ENCODE assay signal across 29 cellular contexts in genomic region chr15:25240461-25241021, GRCh38.
DNase-seq lines count a peak whose midpoint lies in the region; ATAC-seq and TF ChIP-seq lines count a peak whose summit lies in the region.
"Had no signal": no experiment of that assay in that cellular context is flagged by ENCODE, and none has a peak within 500 bp of the region (broad histone marks: within the 10 kb centered on the region; RNA-seq: fewer than 3 reads in every experiment).

No MANE protein-coding gene starts in this region.

- DNase-seq in activated T-cell treated with anti-CD3 and anti-CD28 coated beads, Interleukin-2, amount 50 U/mL, for 24 hours, result peak; percentile 7
- DNase-seq in activated T-cell treated with anti-CD3 and anti-CD28 coated beads, Interleukin-2, amount 50 U/mL, for 72 hours, result no peak
- DNase-seq in glutamatergic neuron, result peak; percentile 2
- peak; percentile 53 for DNase-seq in mesenteric fat pad (ENCODE audit: low spot score)
- peak; percentile 39 to 66 for DNase-seq in suprapubic skin (ENCODE audit: low spot score in 2 of 2)
- DNase-seq in cerebellar nuclear complex (lab: John Stamatoyannopoulos, UW), result no peak
- DNase-seq: activated CD4-positive, alpha-beta T cell treated with anti-CD3 and anti-CD28 coated beads for 1 hour; activated CD8-positive, alpha-beta T cell treated with anti-CD3 and anti-CD28 coated beads for 36 hours; AML-193; esophagus squamous epithelium; foreskin melanocyte; GOT3; Karpas-422; NCI-H446; stimulated activated naive CD8-positive, alpha-beta T cell treated with anti-CD3 and anti-CD28 coated beads, Interleukin-15, Interleukin-2, amounts not matched to agents 100 U/mL and 50 U/mL, for 24 hours had no signal

- WGBS in suprapubic skin, result 85% methylated on average over 10 of the region's 13 CpGs

- no peak overlapping the region for H3K4me3 Mint-ChIP-seq in activated T-cell treated with anti-CD3 and anti-CD28 coated beads, Interleukin-2, amount 50 U/mL, for 24 hours
- no peak overlapping the region for H3K4me3 Mint-ChIP-seq in activated T-cell treated with anti-CD3 and anti-CD28 coated beads, Interleukin-2, amount 50 U/mL, for 72 hours
- no peak overlapping the region for H3K4me3 Mint-ChIP-seq in glutamatergic neuron (ENCODE audit: unreplicated experiment)
- H3K4me3 Mint-ChIP-seq: activated CD8-positive, alpha-beta T cell treated with anti-CD3 and anti-CD28 coated beads for 36 hours; activated T-cell treated with anti-CD3 and anti-CD28 coated beads, Interleukin-2, amount 50 U/mL, for 4 hours; CD8-positive, alpha-beta memory T cell; natural killer cell treated with Interleukin-12 subunit alpha and Interleukin-12 subunit beta and Interleukin-15 and Interleukin-18, amount 100 ng/mL, for 72 hours; T-helper 17 cell had no signal

- H3K4me3 ChIP-seq in suprapubic skin, result no peak overlapping the region
- H3K4me3 ChIP-seq: A549, cardiac muscle cell, esophagus squamous epithelium, hepatocyte, pancreas had no signal

- ATAC-seq in activated T-cell treated with anti-CD3 and anti-CD28 coated beads, Interleukin-2, amount 50 U/mL, for 72 hours (replicated peaks in 1 of 2), result no peak
- ATAC-seq in GM18520 (IDR thresholded peaks at IDR 0.05; ENCODE audit: unreplicated experiment), result no peak
- no peak for ATAC-seq in HG03342 (IDR thresholded peaks at IDR 0.05; ENCODE audit: unreplicated experiment)
- ATAC-seq: A549; activated CD8-positive, alpha-beta T cell treated with anti-CD3 and anti-CD28 coated beads for 36 hours; activated naive CD4-positive, alpha-beta T cell treated with anti-CD3 and anti-CD28 coated beads, Interleukin-2, amount 50 U/mL, for 72 hours; activated T-cell treated with anti-CD3 and anti-CD28 coated beads, Interleukin-2, amount 50 U/mL, for 4 hours; left lobe of liver; natural killer cell treated with Interleukin-12 subunit alpha and Interleukin-12 subunit beta and Interleukin-15 and Interleukin-18, amount 100 ng/mL, for 72 hours; pancreas; SK-N-SH treated with all-trans-retinoic acid at 6 μM for 48 hours; stimulated activated naive CD8-positive, alpha-beta T cell treated with anti-CD3 and anti-CD28 coated beads, Interleukin-15, Interleukin-2, amounts not matched to agents 100 U/mL and 50 U/mL, for 24 hours; T-helper 17 cell had no signal

- no peaks in the 10 kb centered on the region for H3K27me3 ChIP-seq in suprapubic skin
- H3K27me3 ChIP-seq: cardiac muscle cell, esophagus squamous epithelium, hepatocyte, pancreas had no signal

- no peaks in the 10 kb centered on the region for H3K27me3 Mint-ChIP-seq in activated T-cell treated with anti-CD3 and anti-CD28 coated beads, Interleukin-2, amount 50 U/mL, for 24 hours
- H3K27me3 Mint-ChIP-seq in activated T-cell treated with anti-CD3 and anti-CD28 coated beads, Interleukin-2, amount 50 U/mL, for 72 hours (ENCODE audit: low read depth), result no peaks in the 10 kb centered on the region
- H3K27me3 Mint-ChIP-seq in glutamatergic neuron (ENCODE audit: unreplicated experiment), result peaks cover 4% of the 10 kb centered on the region
- H3K27me3 Mint-ChIP-seq: activated CD8-positive, alpha-beta T cell treated with anti-CD3 and anti-CD28 coated beads for 36 hours; CD8-positive, alpha-beta memory T cell; natural killer cell treated with Interleukin-12 subunit alpha and Interleukin-12 subunit beta and Interleukin-15 and Interleukin-18, amount 100 ng/mL, for 72 hours; T-helper 17 cell had no signal

- no peak overlapping the region for H3K27ac ChIP-seq in suprapubic skin
- H3K27ac ChIP-seq: A549, cardiac muscle cell, esophagus squamous epithelium, hepatocyte, HL-60, pancreas had no signal

- no peaks in the 10 kb centered on the region for H3K4me1 Mint-ChIP-seq in activated T-cell treated with anti-CD3 and anti-CD28 coated beads, Interleukin-2, amount 50 U/mL, for 24 hours (ENCODE audit: low read depth)
- no peaks in the 10 kb centered on the region for H3K4me1 Mint-ChIP-seq in activated T-cell treated with anti-CD3 and anti-CD28 coated beads, Interleukin-2, amount 50 U/mL, for 72 hours (ENCODE audit: low read depth)
- no peaks in the 10 kb centered on the region for H3K4me1 Mint-ChIP-seq in glutamatergic neuron (ENCODE audit: low read depth, unreplicated experiment)
- H3K4me1 Mint-ChIP-seq: CD8-positive, alpha-beta memory T cell; T-helper 17 cell had no signal

- H3K4me1 ChIP-seq in suprapubic skin, result no peaks in the 10 kb centered on the region
- H3K4me1 ChIP-seq: A549, esophagus squamous epithelium, pancreas had no signal

- TF ChIP-seq EP300 in suprapubic skin (IDR thresholded peaks at IDR 0.05), result no peak

- no peaks in the 10 kb centered on the region for H3K36me3 ChIP-seq in suprapubic skin
- H3K36me3 ChIP-seq: cardiac muscle cell, esophagus squamous epithelium, pancreas had no signal

- peaks cover 40% of the 10 kb centered on the region for H3K9me3 ChIP-seq in suprapubic skin
- H3K9me3 ChIP-seq: A549, pancreas had no signal

- H3K36me3 Mint-ChIP-seq in activated T-cell treated with anti-CD3 and anti-CD28 coated beads, Interleukin-2, amount 50 U/mL, for 24 hours (ENCODE audit: low read depth), result no peaks in the 10 kb centered on the region
- peaks cover 0 to 2% of the 10 kb centered on the region in 2 donors for H3K36me3 Mint-ChIP-seq in activated T-cell treated with anti-CD3 and anti-CD28 coated beads, Interleukin-2, amount 50 U/mL, for 72 hours (ENCODE audit: insufficient read depth in 2 of 2)
- H3K36me3 Mint-ChIP-seq in glutamatergic neuron (ENCODE audit: unreplicated experiment), result peaks cover 4% of the 10 kb centered on the region
- H3K36me3 Mint-ChIP-seq: CD8-positive, alpha-beta memory T cell; natural killer cell treated with Interleukin-12 subunit alpha and Interleukin-12 subunit beta and Interleukin-15 and Interleukin-18, amount 100 ng/mL, for 72 hours had no signal

- peaks cover 2% of the 10 kb centered on the region for H3K9me3 Mint-ChIP-seq in activated T-cell treated with anti-CD3 and anti-CD28 coated beads, Interleukin-2, amount 50 U/mL, for 24 hours
- no peaks in the 10 kb centered on the region for H3K9me3 Mint-ChIP-seq in activated T-cell treated with anti-CD3 and anti-CD28 coated beads, Interleukin-2, amount 50 U/mL, for 72 hours
- peaks cover 4% of the 10 kb centered on the region for H3K9me3 Mint-ChIP-seq in glutamatergic neuron (ENCODE audit: unreplicated experiment)
- H3K9me3 Mint-ChIP-seq: activated T-cell treated with anti-CD3 and anti-CD28 coated beads, Interleukin-2, amount 50 U/mL, for 4 hours; natural killer cell treated with Interleukin-12 subunit alpha and Interleukin-12 subunit beta and Interleukin-15 and Interleukin-18, amount 100 ng/mL, for 72 hours had no signal

- TF ChIP-seq CTCF in glutamatergic neuron (IDR thresholded peaks at IDR 0.05; ENCODE audit: partially characterized antibody, unreplicated experiment) (no peak), suprapubic skin (IDR thresholded peaks at IDR 0.05) (no peak)

- H3K27ac Mint-ChIP-seq in activated T-cell treated with anti-CD3 and anti-CD28 coated beads, Interleukin-2, amount 50 U/mL, for 24 hours, result no peak overlapping the region
- no peak overlapping the region for H3K27ac Mint-ChIP-seq in activated T-cell treated with anti-CD3 and anti-CD28 coated beads, Interleukin-2, amount 50 U/mL, for 72 hours
- no peak overlapping the region for H3K27ac Mint-ChIP-seq in glutamatergic neuron (ENCODE audit: unreplicated experiment)
- H3K27ac Mint-ChIP-seq: activated CD8-positive, alpha-beta T cell treated with anti-CD3 and anti-CD28 coated beads for 36 hours; activated naive CD4-positive, alpha-beta T cell treated with anti-CD3 and anti-CD28 coated beads, Interleukin-2, amount 50 U/mL, for 72 hours; CD8-positive, alpha-beta memory T cell; natural killer cell treated with Interleukin-12 subunit alpha and Interleukin-12 subunit beta and Interleukin-15 and Interleukin-18, amount 100 ng/mL, for 72 hours; T-helper 17 cell had no signal

- TF ChIP-seq POLR2A in suprapubic skin (IDR thresholded peaks at IDR 0.05), result no peak

Comparison
In these comparisons a context has a peak if more than half of its experiments do, and no peak if none do; other contexts are left out.
1. DNase-seq: peak in activated T-cell treated with anti-CD3 and anti-CD28 coated beads, Interleukin-2, amount 50 U/mL, for 24 hours (single experiment), glutamatergic neuron (single experiment), mesenteric fat pad (single experiment) and suprapubic skin (2 of 2); none in activated T-cell treated with anti-CD3 and anti-CD28 coated beads, Interleukin-2, amount 50 U/mL, for 72 hours (0 of 2) and cerebellar nuclear complex (0 of 2).